ENCODE assay signal across 9 cellular contexts in the genomic region with DNA sequence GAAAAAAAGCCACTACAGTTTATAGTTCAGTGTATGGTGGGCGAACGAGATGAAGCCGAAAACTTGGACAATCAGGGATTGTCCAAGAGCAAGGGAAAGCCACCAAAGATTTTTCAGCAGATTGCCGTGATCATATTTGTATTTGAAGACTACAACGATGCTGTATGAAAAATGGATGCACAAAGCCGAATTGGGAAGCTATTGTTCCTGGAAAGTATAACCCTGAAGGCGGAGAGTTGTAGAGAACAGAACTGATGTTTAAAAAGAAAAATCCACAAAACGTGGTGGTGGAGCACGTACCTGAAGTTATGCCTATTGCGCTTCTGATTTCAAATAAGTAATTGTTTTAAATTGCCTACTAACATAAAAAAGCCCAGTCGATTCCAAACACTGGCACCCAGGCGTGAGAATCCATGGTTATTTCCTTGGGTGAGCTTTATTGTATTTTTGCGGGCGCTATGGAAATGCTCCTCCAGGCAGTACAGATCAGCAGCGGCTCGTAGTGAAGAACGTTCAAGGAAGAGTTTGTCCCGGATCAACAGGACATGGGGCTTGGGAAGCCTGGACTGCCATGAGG. TPM values are rescaled to one million over a fixed set of nuclear protein-coding genes. Genes with fewer than 3 reads are reported as not detected.
DNase-seq lines count a peak whose midpoint lies in the region; ATAC-seq and TF ChIP-seq lines count a peak whose summit lies in the region.
"Had no signal": no experiment of that assay in that cellular context is flagged by ENCODE, and none has a peak within 500 bp of the region (broad histone marks: within the 10 kb centered on the region; RNA-seq: fewer than 3 reads in every experiment).

No MANE protein-coding gene starts in this region.

- peak overlapping the region; percentile 82 for H3K4me3 ChIP-seq in CD8-positive, alpha-beta memory T cell (ENCODE audit: low read length)
- H3K4me3 ChIP-seq in duodenal mucosa (ENCODE audit: low read depth in 1 of 2, low read length in 2 of 2) (peak overlapping the region; percentile 92 to 96), osteoblast (ENCODE audit: insufficient read depth, low read length) (peak overlapping the region; percentile 93)

- peaks cover 56% of the 10 kb centered on the region for H3K79me2 ChIP-seq in osteoblast (ENCODE audit: insufficient read depth, low read length)

- H4K20me1 ChIP-seq in osteoblast (ENCODE audit: insufficient read depth, low read length): peaks cover 12% of the 10 kb centered on the region

- no peaks in the 10 kb centered on the region for H3K27me3 Mint-ChIP-seq in CD8-positive, alpha-beta memory T cell
- H3K27me3 Mint-ChIP-seq: activated naive CD8-positive, alpha-beta T cell treated with anti-CD3 and anti-CD28 coated beads, Interleukin-2, amount 10 ng/mL, durations not matched to agents 7 days and 5 days had no signal

- no peak for ATAC-seq in GM18520 (IDR thresholded peaks at IDR 0.05; ENCODE audit: unreplicated experiment)

- DNase-seq in CD8-positive, alpha-beta memory T cell: no peak
- DNase-seq in LHCN-M2 (ENCODE audit: low read depth) (peak; percentile 34), osteoblast (ENCODE audit: insufficient read length, low spot score, missing footprints) (no peak), NCI-H187 (lab: John Stamatoyannopoulos, UW) (no peak)
- DNase-seq in stimulated activated naive CD4-positive, alpha-beta T cell treated with Interleukin-2 at 50 U/mL for 16 hours (lab: John Stamatoyannopoulos, UW): no peak
- DNase-seq in NK-92 treated with Interleukin-12 subunit alpha and Interleukin-12 subunit beta, amount 100 ng/mL, for 24 hours (lab: John Stamatoyannopoulos, UW): no peak

- H3K27ac ChIP-seq in CD8-positive, alpha-beta memory T cell (ENCODE audit: low read depth, low read length): peak overlapping the region; percentile 92
- peak overlapping the region; percentile 87 for H3K27ac ChIP-seq in duodenal mucosa (ENCODE audit: low read depth, low read length)
- H3K27ac ChIP-seq in osteoblast (ENCODE audit: low read depth, low read length): peak overlapping the region; percentile 80

- peaks cover 24% of the 10 kb centered on the region for H3K4me1 ChIP-seq in CD8-positive, alpha-beta memory T cell (ENCODE audit: insufficient read depth, low read length)
- H3K4me1 ChIP-seq in duodenal mucosa (ENCODE audit: control insufficient read depth in 1 of 2, insufficient read depth in 2 of 2, low read length in 2 of 2): peaks cover 21 to 24% of the 10 kb centered on the region in 2 donors
- peaks cover 26% of the 10 kb centered on the region for H3K4me1 ChIP-seq in osteoblast (ENCODE audit: insufficient read depth, low read length)

- no peaks in the 10 kb centered on the region for H3K36me3 ChIP-seq in CD8-positive, alpha-beta memory T cell (ENCODE audit: insufficient read depth, low read length)
- peaks cover 4% of the 10 kb centered on the region in 2 donors for H3K36me3 ChIP-seq in duodenal mucosa (ENCODE audit: control insufficient read depth in 1 of 2, insufficient read depth in 2 of 2, low read length in 2 of 2)
- no peaks in the 10 kb centered on the region for H3K36me3 ChIP-seq in osteoblast (ENCODE audit: insufficient read depth, low read length)

- H3K9me3 Mint-ChIP-seq in CD8-positive, alpha-beta memory T cell: no peaks in the 10 kb centered on the region
- H3K9me3 Mint-ChIP-seq: activated naive CD8-positive, alpha-beta T cell treated with anti-CD3 and anti-CD28 coated beads, Interleukin-2, amount 10 ng/mL, durations not matched to agents 7 days and 5 days had no signal

- no peaks in the 10 kb centered on the region for H3K9me3 ChIP-seq in CD8-positive, alpha-beta memory T cell (ENCODE audit: low read length)
- H3K9me3 ChIP-seq in duodenal mucosa (ENCODE audit: control insufficient read depth in 1 of 2, low read length in 2 of 2): no peaks in the 10 kb centered on the region
- no peaks in the 10 kb centered on the region for H3K9me3 ChIP-seq in osteoblast (ENCODE audit: low read depth, low read length)

- H3K4me2 ChIP-seq in osteoblast (ENCODE audit: insufficient read depth, low read length): peak overlapping the region; percentile 85

- no peaks in the 10 kb centered on the region for H3K27me3 ChIP-seq in CD8-positive, alpha-beta memory T cell (ENCODE audit: insufficient read depth, low read length, poor library complexity, severe bottlenecking)
- H3K27me3 ChIP-seq in duodenal mucosa (ENCODE audit: control insufficient read depth in 1 of 2, insufficient read depth in 2 of 2, low read length in 2 of 2) (no peaks in the 10 kb centered on the region), osteoblast (ENCODE audit: insufficient read depth, low read length) (no peaks in the 10 kb centered on the region)

- no peak overlapping the region for H3K4me3 Mint-ChIP-seq in CD8-positive, alpha-beta memory T cell
- H3K4me3 Mint-ChIP-seq: activated naive CD8-positive, alpha-beta T cell treated with anti-CD3 and anti-CD28 coated beads, Interleukin-2, amount 10 ng/mL, durations not matched to agents 7 days and 5 days had no signal

- H3K4me1 Mint-ChIP-seq in CD8-positive, alpha-beta memory T cell: peaks cover 24 to 28% (median 25%) of the 10 kb centered on the region in 3 donors

- no peak overlapping the region for H3K27ac Mint-ChIP-seq in CD8-positive, alpha-beta memory T cell

- TF ChIP-seq CTCF in osteoblast (IDR thresholded peaks at IDR 0.05; ENCODE audit: extremely low read depth, low read depth, low read length): no peak

- H3K9ac ChIP-seq in duodenal mucosa (ENCODE audit: low read depth in 1 of 2, low read length in 2 of 2): peak overlapping the region; percentile 76 to 79

- H2AFZ ChIP-seq in osteoblast (ENCODE audit: low read length): peak overlapping the region; percentile 95

- CTCF ChIA-PET in CD8-positive, alpha-beta memory T cell (lab: Charles Lee): interaction anchor here (0.7 kb wide), 1 partner anchor 530 kb away, joined by 3 read pairs; no protein-coding TSS in a partner anchor

- peaks cover 0 to 3% (median 0%) of the 10 kb centered on the region in 3 donors for H3K36me3 Mint-ChIP-seq in CD8-positive, alpha-beta memory T cell

- POLR2A ChIA-PET in CD8-positive, alpha-beta memory T cell (lab: Charles Lee): no interaction called here

RNA-seq across cellular contexts. Expression of a gene that starts 0.8 kb away (rescaled TPM):
- 100 to 1,000 TPM; 234 to 236 TPM for total RNA-seq in CD8-positive, alpha-beta memory T cell
- 71.5 TPM for polyA plus RNA-seq in CD8-positive, alpha-beta memory T cell
- total RNA-seq in LHCN-M2 (2014; rRNA removed) (160 and 171 TPM in 2 replicates), osteoblast (305 and 353 TPM in 2 replicates)
- polyA plus RNA-seq in LHCN-M2 (2012): 91.6 TPM
